In the genomic region with DNA sequence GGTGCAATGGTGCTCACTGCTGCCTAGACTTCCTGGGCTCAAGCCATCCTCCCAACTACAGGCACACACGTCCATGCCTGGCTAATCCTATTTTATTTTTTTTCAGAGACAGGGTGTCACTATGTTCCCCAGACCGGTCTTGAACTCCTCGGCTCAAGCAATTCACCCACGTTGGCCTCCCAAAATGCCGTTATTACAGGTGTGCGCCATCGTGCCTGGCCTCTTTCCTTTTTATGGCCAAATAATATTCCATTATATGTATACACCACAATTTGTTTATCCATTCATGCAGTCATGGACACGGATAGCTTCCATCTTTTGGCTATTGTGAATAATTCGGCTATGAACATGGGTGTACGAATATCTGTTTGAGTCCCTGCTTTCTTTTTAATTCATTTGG, we compare ENCODE assay signal across 11 cellular contexts. TPM values are rescaled to one million over a fixed set of nuclear protein-coding genes. Genes with fewer than 3 reads are reported as not detected.
A peak's percentile ranks its signal among the peaks of the same experiment; 100 is the strongest.
DNase-seq lines count a peak whose midpoint lies in the region; ATAC-seq, FAIRE-seq and TF ChIP-seq lines count a peak whose summit lies in the region.
"Had no signal": no experiment of that assay in that cellular context is flagged by ENCODE, and none has a peak within 500 bp of the region (broad histone marks: within the 10 kb centered on the region; RNA-seq: fewer than 3 reads in every experiment).

No MANE protein-coding gene starts in this region.

- intact Hi-C loops in HepG2 (cut with micrococcal nuclease; ENCODE audit: unreplicated experiment), result loop anchor here (2.0 to 10.0 kb wide), 2 partner anchors 15 to 53 kb away; no protein-coding TSS in a partner anchor
- intact Hi-C loops in stomach (cut with DNase I; ENCODE audit: low total_unique reads), result no loop called here
- intact Hi-C loops in tibial artery (cut with DNase I; ENCODE audit: low total_unique reads), result loop anchor here (10.0 kb wide), 2 partner anchors 53 to 163 kb away; no protein-coding TSS in a partner anchor

- H3K36me3 ChIP-seq in HepG2 (replicated peaks in 1 of 2; ENCODE audit: control insufficient read depth in 1 of 2, insufficient read depth in 2 of 2, low read length in 2 of 2), result peaks cover 3 to 13% of the 10 kb centered on the region in 2 experiments; a peak in 3 of 5 replicates
- peaks cover 0 to 17% (median 13%) of the 10 kb centered on the region in 4 donors for H3K36me3 ChIP-seq in stomach
- H3K36me3 ChIP-seq in tibial artery, result peaks cover 0 to 16% (median 4%) of the 10 kb centered on the region in 3 donors

- no peaks in the 10 kb centered on the region for H3K9me3 Mint-ChIP-seq in activated naive CD4-positive, alpha-beta T cell treated with anti-CD3 and anti-CD28 coated beads, Interleukin-2, amount 50 U/mL, for 24 hours
- H3K9me3 Mint-ChIP-seq in activated CD8-positive, alpha-beta T cell treated with anti-CD3 and anti-CD28 coated beads, Interleukin-2, amount 10 ng/mL, durations not matched to agents 7 days and 5 days (ENCODE audit: insufficient read depth), result no peaks in the 10 kb centered on the region

- no peaks in the 10 kb centered on the region for H4K20me1 ChIP-seq in HepG2 (ENCODE audit: insufficient read depth, low read length)

- peak overlapping the region; percentile 94 for H3K4me2 ChIP-seq in HepG2 (ENCODE audit: low read depth, low read length)

- H3K27ac ChIP-seq in HepG2 (ENCODE audit: extremely low read length, insufficient read depth, low read length), result peak overlapping the region; percentile 80
- H3K27ac ChIP-seq in stomach, result peak overlapping the region in 3 of 5 donors; percentile 77 to 83 (median 77)
- peak overlapping the region in 1 of 2 donors; percentile 82 for H3K27ac ChIP-seq in tibial artery

- H2AFZ ChIP-seq in HepG2 (ENCODE audit: low read length), result no peak overlapping the region

- TF ChIP-seq RAD21 in HepG2 (CRISPR knock-in tag; IDR thresholded peaks at IDR 0.05), result no peak

- TF ChIP-seq POLR2A in HepG2 (IDR thresholded peaks at IDR 0.05; ENCODE audit: insufficient read depth in 1 of 2, low read depth in 2 of 2, low read length in 2 of 2), result no peak
- no peak for TF ChIP-seq POLR2A in stomach (IDR thresholded peaks at IDR 0.05)

- peak overlapping the region; percentile 95 for H3K4me3 Mint-ChIP-seq in activated naive CD4-positive, alpha-beta T cell treated with anti-CD3 and anti-CD28 coated beads, Interleukin-2, amount 50 U/mL, for 24 hours
- H3K4me3 Mint-ChIP-seq in activated CD8-positive, alpha-beta T cell treated with anti-CD3 and anti-CD28 coated beads, Interleukin-2, amount 10 ng/mL, durations not matched to agents 7 days and 5 days, result peak overlapping the region; percentile 94

- H3K4me1 ChIP-seq in HepG2 (ENCODE audit: insufficient read depth, low read length) (peaks cover 70% of the 10 kb centered on the region), stomach (peaks cover 15 to 36% (median 22%) of the 10 kb centered on the region in 4 donors), tibial artery (peaks cover 0 to 15% (median 11%) of the 10 kb centered on the region in 4 donors)

- peak overlapping the region; percentile 96 for H3K27ac Mint-ChIP-seq in activated naive CD4-positive, alpha-beta T cell treated with anti-CD3 and anti-CD28 coated beads, Interleukin-2, amount 50 U/mL, for 24 hours
- H3K27ac Mint-ChIP-seq in activated CD8-positive, alpha-beta T cell treated with anti-CD3 and anti-CD28 coated beads, Interleukin-2, amount 10 ng/mL, durations not matched to agents 7 days and 5 days, result peak overlapping the region; percentile 23

- in situ Hi-C loops in HepG2 (cut with HindIII; ENCODE audit: extremely low pct_ligation_motif_present, low pct_unique_long_range_greater_than_20kb), result no loop called here

- no peak for ATAC-seq in activated CD8-positive, alpha-beta T cell treated with anti-CD3 and anti-CD28 coated beads, Interleukin-2, amount 10 ng/mL, durations not matched to agents 7 days and 5 days
- no peak for ATAC-seq in HepG2

- FAIRE-seq in HepG2 (lab: Jason Lieb, UNC), result no peak
- FAIRE-seq: RCC 7860 had no signal

- no TSS peak for BruUV-seq in HepG2 (replicated peaks; lab: Mats Ljungman, UMichigan)

- TF ChIP-seq EP300 in HepG2 (IDR thresholded peaks at IDR 0.05; ENCODE audit: low read depth in 2 of 2, low read length in 2 of 2) (no peak), HepG2 (CRISPR knock-in tag; IDR thresholded peaks at IDR 0.05; ENCODE audit: borderline replicate concordance) (no peak), stomach (IDR thresholded peaks at IDR 0.05) (no peak)

- no peaks in the 10 kb centered on the region for H3K27me3 Mint-ChIP-seq in activated naive CD4-positive, alpha-beta T cell treated with anti-CD3 and anti-CD28 coated beads, Interleukin-2, amount 50 U/mL, for 24 hours
- H3K27me3 Mint-ChIP-seq in activated CD8-positive, alpha-beta T cell treated with anti-CD3 and anti-CD28 coated beads, Interleukin-2, amount 10 ng/mL, durations not matched to agents 7 days and 5 days (ENCODE audit: low read depth), result peaks cover 4% of the 10 kb centered on the region

- H3K27me3 ChIP-seq in HepG2 (ENCODE audit: control insufficient read depth in 1 of 2, insufficient read depth in 2 of 2, low read length in 2 of 2) (no peaks in the 10 kb centered on the region), stomach (no peaks in the 10 kb centered on the region), tibial artery (no peaks in the 10 kb centered on the region)

- H3K36me3 Mint-ChIP-seq in activated naive CD4-positive, alpha-beta T cell treated with anti-CD3 and anti-CD28 coated beads, Interleukin-2, amount 50 U/mL, for 24 hours, result no peaks in the 10 kb centered on the region
- peaks cover 6% of the 10 kb centered on the region for H3K36me3 Mint-ChIP-seq in activated CD8-positive, alpha-beta T cell treated with anti-CD3 and anti-CD28 coated beads, Interleukin-2, amount 10 ng/mL, durations not matched to agents 7 days and 5 days (ENCODE audit: low read depth)

- H3K4me3 ChIP-seq in HepG2 (replicated peaks in 1 of 3; ENCODE audit: insufficient read depth in 1 of 3, low read depth in 2 of 3, low read length in 3 of 3) (no peak overlapping the region), stomach (peak overlapping the region in 1 of 4 donors; percentile 81), tibial artery (no peak overlapping the region)

- TF ChIP-seq CTCF in HepG2 (CRISPR knock-in tag; IDR thresholded peaks at IDR 0.05) (no peak), stomach (IDR thresholded peaks at IDR 0.05) (no peak), tibial artery (IDR thresholded peaks at IDR 0.05) (no peak)

- CTCF ChIA-PET in activated CD8-positive, alpha-beta T cell treated with anti-CD3 and anti-CD28 coated beads, Interleukin-2, amount 10 ng/mL, durations not matched to agents 7 days and 5 days (lab: Charles Lee), result interaction anchor here (1.0 to 2.4 kb wide), 4 partner anchors 9 to 274 kb away, joined by 3 to 12 read pairs (median 4); partner anchors contain the start of gene SFMBT1
- CTCF ChIA-PET in HepG2 (lab: Yijun Ruan, JAX; ENCODE audit: low intra/inter-chr PET ratio, low total read pairs), result no interaction called here

- peaks cover 17% of the 10 kb centered on the region for H3K79me2 ChIP-seq in HepG2 (ENCODE audit: insufficient read depth, low read length)

- H3K4me1 Mint-ChIP-seq in activated naive CD4-positive, alpha-beta T cell treated with anti-CD3 and anti-CD28 coated beads, Interleukin-2, amount 50 U/mL, for 24 hours, result peaks cover 22% of the 10 kb centered on the region
- H3K4me1 Mint-ChIP-seq in activated CD8-positive, alpha-beta T cell treated with anti-CD3 and anti-CD28 coated beads, Interleukin-2, amount 10 ng/mL, durations not matched to agents 7 days and 5 days (ENCODE audit: low read depth), result peaks cover 21% of the 10 kb centered on the region

- POLR2A ChIA-PET in activated CD8-positive, alpha-beta T cell treated with anti-CD3 and anti-CD28 coated beads, Interleukin-2, amount 10 ng/mL, durations not matched to agents 7 days and 5 days (lab: Charles Lee), result interaction anchor here (1.0 to 1.4 kb wide), 3 partner anchors 8 to 16 kb away, joined by 3 to 5 read pairs (median 4); no protein-coding TSS in a partner anchor
- POLR2A ChIA-PET in HepG2 (lab: Yijun Ruan, JAX), result interaction anchor here (1.3 to 18.4 kb wide), 8 partner anchors 8 to 66 kb away, joined by 3 to 466 read pairs (median 10); partner anchors contain the start of genes GLT8D1, ITIH3 and SPCS1

- no peak for DNase-seq in activated naive CD4-positive, alpha-beta T cell treated with Interleukin-2 at 50 U/mL for 16 hours
- DNase-seq in activated CD8-positive, alpha-beta T cell treated with anti-CD3 and anti-CD28 coated beads, Interleukin-2, amount 10 ng/mL, durations not matched to agents 7 days and 5 days, result no peak
- DNase-seq in HepG2 (ENCODE audit: low spot score) (no peak), stomach (no peak), COLO668 (lab: John Stamatoyannopoulos, UW; ENCODE audit: unreplicated experiment) (no peak), NOMO-1 (lab: John Stamatoyannopoulos, UW; ENCODE audit: unreplicated experiment in 2 of 2) (no peak), tibial artery (no peak)
- DNase-seq: activated CD8-positive, alpha-beta memory T cell treated with anti-CD3 and anti-CD28 coated beads, Interleukin-2, amount 50 U/mL, for 48 hours had no signal

- no peaks in the 10 kb centered on the region for H3K9me3 ChIP-seq in HepG2 (ENCODE audit: low read length)
- H3K9me3 ChIP-seq in stomach, result no peaks in the 10 kb centered on the region
- no peaks in the 10 kb centered on the region for H3K9me3 ChIP-seq in tibial artery

- 94% methylated on average over 10 of the region's 10 CpGs for WGBS in HepG2 (ENCODE audit: low lambda C conversion rate)
- 92 to 94% (median 93%) methylated on average over 10 of the region's 10 CpGs for WGBS in stomach, 5 donors

- H3K9ac ChIP-seq in HepG2 (ENCODE audit: insufficient read depth, low read depth, low read length), result peak overlapping the region; percentile 79; the same call in 1 of the 2 replicates

RNA-seq across cellular contexts. Expression of gene NEK4, which starts 1.0 kb away (rescaled TPM):
- total RNA-seq in activated CD8-positive, alpha-beta T cell treated with anti-CD3 and anti-CD28 coated beads, Interleukin-2, amount 10 ng/mL, durations not matched to agents 7 days and 5 days, result 10 to 100 TPM; 21.9 to 23.7 TPM
- total RNA-seq in HepG2 (2016; rRNA removed; fragmentation: Illumina TruSeq; extraction: Trizol) (38.0 and 38.5 TPM in 2 replicates), stomach (10 to 100 TPM in 4 of 5 donors, 1 to 10 TPM in 1; 7.1 to 30.7 (median 24.2) TPM)
- total RNA-seq in HepG2 (2016; cell fraction: cytosol; rRNA removed; fragmentation: Illumina TruSeq; extraction: Trizol; ENCODE audit: low read depth), result 18.0 and 19.7 TPM in 2 replicates
- total RNA-seq in HepG2 (2016; cell fraction: insoluble cytoplasmic fraction; rRNA removed; fragmentation: Illumina TruSeq; extraction: Trizol), result 34.9 and 36.4 TPM in 2 replicates
- 51.1 and 53.4 TPM in 2 replicates for total RNA-seq in HepG2 (2016; cell fraction: membrane; rRNA removed; fragmentation: Illumina TruSeq; extraction: Trizol)
- total RNA-seq in HepG2 (2016; cell fraction: nucleus; rRNA removed; fragmentation: Illumina TruSeq; extraction: Trizol), result 26.1 and 33.6 TPM in 2 replicates
- polyA plus RNA-seq in HepG2 (2011; rRNA removed) (16.5 and 16.7 TPM in 2 replicates), stomach (1 to 10 TPM; 4.3 to 8.2 (median 6.3) TPM)
- polyA plus RNA-seq in HepG2 (2011; cell fraction: cytosol; rRNA removed), result 8.4 and 11.3 TPM in 2 replicates
- polyA plus RNA-seq in HepG2 (2011; cell fraction: nucleus; rRNA removed), result 13.6 and 17.2 TPM in 2 replicates
- polyA plus RNA-seq in HepG2 (2012), result 13.3 and 14.9 TPM in 2 replicates
- polyA plus RNA-seq in HepG2 (2016; cell fraction: cytosol; fragmentation: Illumina TruSeq; extraction: Trizol; ENCODE audit: low read depth), result 8.7 and 9.1 TPM in 2 replicates
- polyA plus RNA-seq in HepG2 (2016; cell fraction: insoluble cytoplasmic fraction; fragmentation: Illumina TruSeq; extraction: Trizol; ENCODE audit: low read depth), result 27.2 and 31.1 TPM in 2 replicates
- 22.7 and 22.9 TPM in 2 replicates for polyA plus RNA-seq in HepG2 (2016; cell fraction: membrane; fragmentation: Illumina TruSeq; extraction: Trizol; ENCODE audit: low read depth)
- 31.4 and 31.8 TPM in 2 replicates for polyA plus RNA-seq in HepG2 (2016; cell fraction: nucleus; fragmentation: Illumina TruSeq; extraction: Trizol; ENCODE audit: insufficient read depth, low read depth)
- 8.2 and 15.1 TPM in 2 replicates for polyA minus RNA-seq in HepG2 (2011; rRNA and poly(A)+ RNA removed; ENCODE audit: low replicate concordance)
- polyA minus RNA-seq in HepG2 (2011; cell fraction: cytosol; rRNA and poly(A)+ RNA removed), result 12.0 and 14.8 TPM in 2 replicates
- 31.7 and 49.4 TPM in 2 replicates for polyA minus RNA-seq in HepG2 (2011; cell fraction: nucleus; rRNA and poly(A)+ RNA removed)

RNA-seq across cellular contexts. Expression of gene ITIH1, which starts 5.7 kb away (rescaled TPM):
- total RNA-seq in activated CD8-positive, alpha-beta T cell treated with anti-CD3 and anti-CD28 coated beads, Interleukin-2, amount 10 ng/mL, durations not matched to agents 7 days and 5 days, result not detected
- total RNA-seq in HepG2 (2016; rRNA removed; fragmentation: Illumina TruSeq; extraction: Trizol) (9.8 and 12.3 TPM in 2 replicates), stomach (not detected)
- total RNA-seq in HepG2 (2016; cell fraction: cytosol; rRNA removed; fragmentation: Illumina TruSeq; extraction: Trizol; ENCODE audit: low read depth), result 7.6 and 10.0 TPM in 2 replicates
- 7.8 and 12.6 TPM in 2 replicates for total RNA-seq in HepG2 (2016; cell fraction: insoluble cytoplasmic fraction; rRNA removed; fragmentation: Illumina TruSeq; extraction: Trizol)
- 10.1 and 13.2 TPM in 2 replicates for total RNA-seq in HepG2 (2016; cell fraction: membrane; rRNA removed; fragmentation: Illumina TruSeq; extraction: Trizol)
- total RNA-seq in HepG2 (2016; cell fraction: nucleus; rRNA removed; fragmentation: Illumina TruSeq; extraction: Trizol), result 10.1 and 14.4 TPM in 2 replicates
- polyA plus RNA-seq in HepG2 (2011; rRNA removed) (19.6 and 46.5 TPM in 2 replicates), stomach (1 to 10 TPM in 1 of 3 donors, not detected in 2; 1.9 TPM)
- 19.0 and 27.6 TPM in 2 replicates for polyA plus RNA-seq in HepG2 (2011; cell fraction: cytosol; rRNA removed)
- polyA plus RNA-seq in HepG2 (2011; cell fraction: nucleus; rRNA removed), result 84.4 and 124 TPM in 2 replicates
- 39.9 and 42.6 TPM in 2 replicates for polyA plus RNA-seq in HepG2 (2012)
- polyA plus RNA-seq in HepG2 (2016; cell fraction: cytosol; fragmentation: Illumina TruSeq; extraction: Trizol; ENCODE audit: low read depth), result 8.5 and 8.8 TPM in 2 replicates
- 9.1 and 10.1 TPM in 2 replicates for polyA plus RNA-seq in HepG2 (2016; cell fraction: insoluble cytoplasmic fraction; fragmentation: Illumina TruSeq; extraction: Trizol; ENCODE audit: low read depth)
- polyA plus RNA-seq in HepG2 (2016; cell fraction: membrane; fragmentation: Illumina TruSeq; extraction: Trizol; ENCODE audit: low read depth), result 8.5 and 11.6 TPM in 2 replicates
- polyA plus RNA-seq in HepG2 (2016; cell fraction: nucleus; fragmentation: Illumina TruSeq; extraction: Trizol; ENCODE audit: insufficient read depth, low read depth), result 21.9 and 26.1 TPM in 2 replicates
- polyA minus RNA-seq in HepG2 (2011; rRNA and poly(A)+ RNA removed; ENCODE audit: low replicate concordance), result 17.9 TPM in 1 of 2 replicates, not detected in the other
- polyA minus RNA-seq in HepG2 (2011; cell fraction: cytosol; rRNA and poly(A)+ RNA removed), result 5.0 and 10.8 TPM in 2 replicates
- 9.7 and 16.8 TPM in 2 replicates for polyA minus RNA-seq in HepG2 (2011; cell fraction: nucleus; rRNA and poly(A)+ RNA removed)
- total RNA-seq: LHCN-M2 had no signal

RNA-seq across cellular contexts. Expression of gene ITIH3, which starts 22.9 kb away (rescaled TPM):
- total RNA-seq in activated CD8-positive, alpha-beta T cell treated with anti-CD3 and anti-CD28 coated beads, Interleukin-2, amount 10 ng/mL, durations not matched to agents 7 days and 5 days, result not detected
- total RNA-seq in HepG2 (2016; rRNA removed; fragmentation: Illumina TruSeq; extraction: Trizol), result 38.9 and 105 TPM in 2 replicates
- total RNA-seq in HepG2 (2016; cell fraction: cytosol; rRNA removed; fragmentation: Illumina TruSeq; extraction: Trizol; ENCODE audit: low read depth), result 10.8 and 12.0 TPM in 2 replicates
- 37.6 and 103 TPM in 2 replicates for total RNA-seq in HepG2 (2016; cell fraction: insoluble cytoplasmic fraction; rRNA removed; fragmentation: Illumina TruSeq; extraction: Trizol)
- 14.7 and 16.8 TPM in 2 replicates for total RNA-seq in HepG2 (2016; cell fraction: membrane; rRNA removed; fragmentation: Illumina TruSeq; extraction: Trizol)
- 132 and 140 TPM in 2 replicates for total RNA-seq in HepG2 (2016; cell fraction: nucleus; rRNA removed; fragmentation: Illumina TruSeq; extraction: Trizol)
- 632 and 1,233 TPM in 2 replicates for polyA plus RNA-seq in HepG2 (2011; rRNA removed)
- polyA plus RNA-seq in HepG2 (2011; cell fraction: cytosol; rRNA removed), result 347 and 666 TPM in 2 replicates
- polyA plus RNA-seq in HepG2 (2011; cell fraction: nucleus; rRNA removed), result 3,464 and 4,379 TPM in 2 replicates
- polyA plus RNA-seq in HepG2 (2012), result 718 and 962 TPM in 2 replicates
- polyA plus RNA-seq in HepG2 (2016; cell fraction: cytosol; fragmentation: Illumina TruSeq; extraction: Trizol; ENCODE audit: low read depth), result 7.0 and 7.3 TPM in 2 replicates
- polyA plus RNA-seq in HepG2 (2016; cell fraction: insoluble cytoplasmic fraction; fragmentation: Illumina TruSeq; extraction: Trizol; ENCODE audit: low read depth), result 31.3 and 36.2 TPM in 2 replicates
- polyA plus RNA-seq in HepG2 (2016; cell fraction: membrane; fragmentation: Illumina TruSeq; extraction: Trizol; ENCODE audit: low read depth), result 10.3 TPM in 2 replicates
- 273 and 284 TPM in 2 replicates for polyA plus RNA-seq in HepG2 (2016; cell fraction: nucleus; fragmentation: Illumina TruSeq; extraction: Trizol; ENCODE audit: insufficient read depth, low read depth)
- polyA minus RNA-seq in HepG2 (2011; rRNA and poly(A)+ RNA removed; ENCODE audit: low replicate concordance), result 0.26 and 415 TPM in 2 replicates
- polyA minus RNA-seq in HepG2 (2011; cell fraction: cytosol; rRNA and poly(A)+ RNA removed), result 134 and 348 TPM in 2 replicates
- 662 and 1,024 TPM in 2 replicates for polyA minus RNA-seq in HepG2 (2011; cell fraction: nucleus; rRNA and poly(A)+ RNA removed)
- 100 to 1,000 TPM in 1 of 5 donors, 1 to 10 TPM in 3, not detected in 1; 1.1 to 210 (median 6.4) TPM for total RNA-seq in stomach
- polyA plus RNA-seq in stomach, result 10 to 100 TPM in 1 of 3 donors, under 1 TPM in 1, not detected in 1; 0.19 to 14.4 TPM
- total RNA-seq: LHCN-M2 had no signal

RNA-seq across cellular contexts. Expression of gene ITIH4, which starts 58.8 kb away (rescaled TPM):
- 10 to 100 TPM; 15.1 to 16.3 TPM for total RNA-seq in activated CD8-positive, alpha-beta T cell treated with anti-CD3 and anti-CD28 coated beads, Interleukin-2, amount 10 ng/mL, durations not matched to agents 7 days and 5 days
- total RNA-seq in HepG2 (2016; rRNA removed; fragmentation: Illumina TruSeq; extraction: Trizol), result 1.5 and 5.3 TPM in 2 replicates
- 1.1 and 1.6 TPM in 2 replicates for total RNA-seq in HepG2 (2016; cell fraction: cytosol; rRNA removed; fragmentation: Illumina TruSeq; extraction: Trizol; ENCODE audit: low read depth)
- total RNA-seq in HepG2 (2016; cell fraction: insoluble cytoplasmic fraction; rRNA removed; fragmentation: Illumina TruSeq; extraction: Trizol), result 2.2 and 6.6 TPM in 2 replicates
- 1.0 and 2.3 TPM in 2 replicates for total RNA-seq in HepG2 (2016; cell fraction: membrane; rRNA removed; fragmentation: Illumina TruSeq; extraction: Trizol)
- 6.0 and 8.7 TPM in 2 replicates for total RNA-seq in HepG2 (2016; cell fraction: nucleus; rRNA removed; fragmentation: Illumina TruSeq; extraction: Trizol)
- 2.7 and 3.7 TPM in 2 replicates for polyA plus RNA-seq in HepG2 (2011; rRNA removed)
- 1.1 and 1.6 TPM in 2 replicates for polyA plus RNA-seq in HepG2 (2011; cell fraction: cytosol; rRNA removed)
- 6.7 and 7.2 TPM in 2 replicates for polyA plus RNA-seq in HepG2 (2011; cell fraction: nucleus; rRNA removed)
- 0.95 TPM in 1 of 2 replicates, not detected in the other for polyA plus RNA-seq in HepG2 (2012)
- polyA plus RNA-seq in HepG2 (2016; cell fraction: cytosol; fragmentation: Illumina TruSeq; extraction: Trizol; ENCODE audit: low read depth), result 0.76 and 1.1 TPM in 2 replicates
- polyA plus RNA-seq in HepG2 (2016; cell fraction: insoluble cytoplasmic fraction; fragmentation: Illumina TruSeq; extraction: Trizol; ENCODE audit: low read depth), result 1.3 and 1.6 TPM in 2 replicates
- 1.2 and 1.4 TPM in 2 replicates for polyA plus RNA-seq in HepG2 (2016; cell fraction: membrane; fragmentation: Illumina TruSeq; extraction: Trizol; ENCODE audit: low read depth)
- polyA plus RNA-seq in HepG2 (2016; cell fraction: nucleus; fragmentation: Illumina TruSeq; extraction: Trizol; ENCODE audit: insufficient read depth, low read depth), result 10.2 and 12.6 TPM in 2 replicates
- polyA minus RNA-seq in HepG2 (2011; rRNA and poly(A)+ RNA removed; ENCODE audit: low replicate concordance), result 1.8 and 2.5 TPM in 2 replicates
- 0.59 and 0.97 TPM in 2 replicates for polyA minus RNA-seq in HepG2 (2011; cell fraction: cytosol; rRNA and poly(A)+ RNA removed)
- polyA minus RNA-seq in HepG2 (2011; cell fraction: nucleus; rRNA and poly(A)+ RNA removed), result 0.64 and 2.5 TPM in 2 replicates
- total RNA-seq in stomach, result 100 to 1,000 TPM in 1 of 5 donors, 10 to 100 TPM in 2, 1 to 10 TPM in 2; 1.7 to 300 (median 20.9) TPM
- polyA plus RNA-seq in stomach, result 10 to 100 TPM in 2 of 3 donors, 1 to 10 TPM in 1; 7.1 to 41.7 (median 16.2) TPM

Comparison
In these comparisons a context has a peak if more than half of its experiments do, and no peak if none do; other contexts are left out.
1. RNA of gene ITIH1, which starts 5.7 kb away (total RNA-seq): 7.6 to 14.4 TPM in HepG2; not detected in activated CD8-positive, alpha-beta T cell treated with anti-CD3 and anti-CD28 coated beads, Interleukin-2, amount 10 ng/mL, durations not matched to agents 7 days and 5 days and not detected in stomach; every median in the first group is over 4 times any median in the second.